12 cellular contexts compared by ENCODE assay signal in the genomic region with DNA sequence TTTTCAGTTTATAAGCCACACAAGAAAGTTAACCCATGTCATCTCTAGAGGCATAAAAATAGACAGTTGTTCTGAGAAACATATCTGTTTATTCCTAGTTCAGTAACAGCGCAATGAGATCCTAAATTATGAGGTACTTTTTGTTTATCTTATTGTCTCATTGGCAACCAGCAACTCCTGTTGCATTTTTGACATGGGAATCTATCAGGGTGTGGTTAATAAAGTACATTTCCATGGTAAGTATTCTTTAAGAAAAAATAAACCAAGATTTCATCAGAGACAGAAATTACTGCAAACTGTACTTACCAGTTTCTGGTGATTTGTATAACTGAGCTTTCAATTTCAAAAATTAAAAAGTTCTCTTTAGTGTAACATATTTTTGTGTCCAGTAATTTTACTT. TPM values are rescaled to one million over a fixed set of nuclear protein-coding genes. Genes with fewer than 3 reads are reported as not detected.
DNase-seq lines count a peak whose midpoint lies in the region; ATAC-seq, FAIRE-seq and TF ChIP-seq lines count a peak whose summit lies in the region.
"Had no signal": no experiment of that assay in that cellular context is flagged by ENCODE, and none has a peak within 500 bp of the region (broad histone marks: within the 10 kb centered on the region; RNA-seq: fewer than 3 reads in every experiment).

No MANE protein-coding gene starts in this region.

- no peaks in the 10 kb centered on the region for H3K9me3 Mint-ChIP-seq in activated naive CD4-positive, alpha-beta T cell treated with anti-CD3 and anti-CD28 coated beads, Interleukin-2, amount 10 ng/mL, durations not matched to agents 7 days and 5 days

- BruUV-seq in K562 (replicated peaks; lab: Mats Ljungman, UMichigan): no TSS peak

- H3K4me3 ChIP-seq in right atrium auricular region (peak overlapping the region in 1 of 2 donors; percentile 13), K562 (no peak overlapping the region), lung (no peak overlapping the region), vagina (peak overlapping the region in 1 of 2 donors; percentile 3)
- H3K4me3 ChIP-seq: smooth muscle cell had no signal

- intact Hi-C loops in Right ventricle myocardium inferior (cut with DNase I): no loop called here
- intact Hi-C loops in K562 (cut with micrococcal nuclease): no loop called here
- intact Hi-C loops in vagina (cut with DNase I): no loop called here

- no peaks in the 10 kb centered on the region for H3K9me3 ChIP-seq in right atrium auricular region
- H3K9me3 ChIP-seq in K562 (replicated peaks; ENCODE audit: control insufficient read depth, insufficient read depth, low read depth, low read length): no peaks in the 10 kb centered on the region
- H3K9me3 ChIP-seq in lung (ENCODE audit: control insufficient read depth in 2 of 2, insufficient read depth in 1 of 2, low read length in 1 of 2): no peaks in the 10 kb centered on the region
- H3K9me3 ChIP-seq in vagina: no peaks in the 10 kb centered on the region

- CTCF ChIA-PET in K562 (lab: Yijun Ruan, JAX; ENCODE audit: low intra/inter-chr PET ratio): no interaction called here
- CTCF ChIA-PET in activated naive CD4-positive, alpha-beta T cell treated with anti-CD3 and anti-CD28 coated beads, Interleukin-2, amount 10 ng/mL, durations not matched to agents 7 days and 5 days (lab: Charles Lee): no interaction called here

- TF ChIP-seq CTCF in right atrium auricular region (IDR thresholded peaks at IDR 0.05) (no peak), K562 (IDR thresholded peaks at IDR 0.05 in 2 of 3, conservative IDR thresholded peaks at IDR 0.05 in 1 of 3; ENCODE audit: insufficient read depth in 2 of 3, low read depth in 1 of 3, low read length in 3 of 3) (no peak), lung (IDR thresholded peaks at IDR 0.05; ENCODE audit: control extremely low read depth, extremely low read depth) (no peak), vagina (IDR thresholded peaks at IDR 0.05) (no peak)

- peaks cover 85% of the 10 kb centered on the region for H3K4me1 Mint-ChIP-seq in activated naive CD4-positive, alpha-beta T cell treated with anti-CD3 and anti-CD28 coated beads, Interleukin-2, amount 10 ng/mL, durations not matched to agents 7 days and 5 days

- DNase-seq in right atrium auricular region (ENCODE audit: low spot score) (no peak), Right ventricle myocardium inferior (ENCODE audit: missing footprints) (no peak), K562 (ENCODE audit: extremely low read depth in 1 of 4, low spot score in 3 of 4) (no peak), lung (ENCODE audit: low spot score) (no peak), vagina (ENCODE audit: extremely low spot score in 2 of 2) (no peak), COR-L47 (lab: John Stamatoyannopoulos, UW) (no peak)
- DNase-seq in central memory CD4-positive, alpha-beta T cell: no peak
- DNase-seq in activated naive CD4-positive, alpha-beta T cell treated with anti-CD3 and anti-CD28 coated beads, Interleukin-2, amount 10 ng/mL, durations not matched to agents 7 days and 5 days: no peak
- DNase-seq: AML-193; foreskin fibroblast; stimulated activated CD8-positive, alpha-beta memory T cell treated with anti-CD3 and anti-CD28 coated beads, Interleukin-4, amount 100 ng/mL, for 48 hours had no signal

- TF ChIP-seq POLR2A in K562 (conservative IDR thresholded peaks at IDR 0.05): no peak
- no peak for TF ChIP-seq POLR2A in vagina (IDR thresholded peaks at IDR 0.05)

- in situ Hi-C loops in K562 (cut with MboI): no loop called here

- no peaks in the 10 kb centered on the region for H3K9me1 ChIP-seq in K562 (ENCODE audit: control insufficient read depth, insufficient read depth, low read length)

- no peak overlapping the region for H3K9ac ChIP-seq in K562 (ENCODE audit: insufficient read depth in 1 of 2, low read depth in 2 of 2, low read length in 2 of 2)

- H3K27ac ChIP-seq in right atrium auricular region (peak overlapping the region; percentile 38 to 43), K562 (ENCODE audit: extremely low read depth, low read depth, low read length) (no peak overlapping the region), lung (ENCODE audit: low read depth in 1 of 2, low read length in 1 of 2) (no peak overlapping the region), vagina (peak overlapping the region; percentile 38)

- no peaks in the 10 kb centered on the region for H3K27me3 Mint-ChIP-seq in activated naive CD4-positive, alpha-beta T cell treated with anti-CD3 and anti-CD28 coated beads, Interleukin-2, amount 10 ng/mL, durations not matched to agents 7 days and 5 days

- POLR2A ChIA-PET in K562 (lab: Yijun Ruan, JAX): no interaction called here

- 15% methylated on average over 1 of the region's 1 CpG for WGBS in K562 (ENCODE audit: insufficient coverage, low coverage, missing lambda C conversion rate)
- 54 to 80% methylated on average over 1 of the region's 1 CpG for WGBS in lung, 2 donors

- H3K36me3 ChIP-seq in right atrium auricular region (no peaks in the 10 kb centered on the region), K562 (ENCODE audit: control insufficient read depth, insufficient read depth, low read length) (no peaks in the 10 kb centered on the region), lung (ENCODE audit: control insufficient read depth in 2 of 2, insufficient read depth in 2 of 2, low read length in 2 of 2) (peaks cover 0 to 2% of the 10 kb centered on the region in 2 donors), vagina (peaks cover 0 to 5% of the 10 kb centered on the region in 2 donors)

- H3K27ac Mint-ChIP-seq in activated naive CD4-positive, alpha-beta T cell treated with anti-CD3 and anti-CD28 coated beads, Interleukin-2, amount 10 ng/mL, durations not matched to agents 7 days and 5 days: no peak overlapping the region

- no peak for TF ChIP-seq RAD21 in K562 (CRISPR knock-in tag; conservative IDR thresholded peaks at IDR 0.05 in 1 of 2, IDR thresholded peaks at IDR 0.05 in 1 of 2)

- no peak overlapping the region for H2AFZ ChIP-seq in K562 (ENCODE audit: low read depth, low read length)

- no peaks in the 10 kb centered on the region for H4K20me1 ChIP-seq in K562 (replicated peaks; ENCODE audit: control insufficient read depth, insufficient read depth, low read length)

- ATAC-seq in Right ventricle myocardium inferior: no peak
- no peak for ATAC-seq in K562
- peak; percentile 14 for ATAC-seq in lung (ENCODE audit: insufficient read depth, low FRiP score)

- H3K4me2 ChIP-seq in K562 (ENCODE audit: insufficient read depth, low read length): no peak overlapping the region
- H3K4me2 ChIP-seq: smooth muscle cell had no signal

- H3K79me2 ChIP-seq in K562 (ENCODE audit: control insufficient read depth, insufficient read depth, low read length): no peaks in the 10 kb centered on the region

- H3K36me3 Mint-ChIP-seq in activated naive CD4-positive, alpha-beta T cell treated with anti-CD3 and anti-CD28 coated beads, Interleukin-2, amount 10 ng/mL, durations not matched to agents 7 days and 5 days: peaks cover 47% of the 10 kb centered on the region

- no peak for FAIRE-seq in K562 (lab: Jason Lieb, UNC)

- H3K4me1 ChIP-seq in right atrium auricular region (peaks cover 0 to 31% of the 10 kb centered on the region in 2 donors), K562 (replicated peaks in 1 of 2; ENCODE audit: control insufficient read depth in 2 of 2, insufficient read depth in 2 of 2, low read length in 2 of 2) (no peaks in the 10 kb centered on the region), lung (ENCODE audit: control insufficient read depth in 2 of 2, insufficient read depth in 2 of 2, low read length in 2 of 2) (peaks cover 3 to 6% of the 10 kb centered on the region in 2 donors), vagina (peaks cover 61% of the 10 kb centered on the region)

- TF ChIP-seq EP300 in K562 (IDR thresholded peaks at IDR 0.05; ENCODE audit: low read length): no peak

- H3K4me3 Mint-ChIP-seq in activated naive CD4-positive, alpha-beta T cell treated with anti-CD3 and anti-CD28 coated beads, Interleukin-2, amount 10 ng/mL, durations not matched to agents 7 days and 5 days: no peak overlapping the region

- no peaks in the 10 kb centered on the region for H3K27me3 ChIP-seq in right atrium auricular region
- H3K27me3 ChIP-seq in K562 (ENCODE audit: control insufficient read depth in 2 of 2, insufficient read depth in 2 of 2, low read length in 2 of 2): no peaks in the 10 kb centered on the region
- no peaks in the 10 kb centered on the region for H3K27me3 ChIP-seq in lung (ENCODE audit: control insufficient read depth, insufficient read depth)
- no peaks in the 10 kb centered on the region for H3K27me3 ChIP-seq in vagina

RNA-seq across cellular contexts. Expression of a gene that starts 9.0 kb away (rescaled TPM):
- total RNA-seq in right atrium auricular region (10 to 100 TPM in 1 of 2 donors, 1 to 10 TPM in 1; 8.0 to 12.2 TPM), Right ventricle myocardium inferior (4.7 TPM), K562 (2014; rRNA removed) (0.20 and 0.41 TPM in 2 replicates), K562 (2014; rRNA removed; fragmentation: Illumina TruSeq; extraction: Trizol) (0.62 and 0.64 TPM in 2 replicates), K562 (2015; rRNA removed; fragmentation: Illumina TruSeq; extraction: Trizol) (0.11 and 0.29 TPM in 2 replicates), K562 (2021) (0.36 and 0.55 TPM in 2 replicates), lung (10 to 100 TPM; 35.1 to 74.7 TPM), vagina (41.0 TPM)
- 0.76 TPM in 1 of 2 replicates, not detected in the other for total RNA-seq in K562 (2011; cell fraction: chromatin; rRNA removed; ENCODE audit: low replicate concordance)
- not detected in 2 replicates for total RNA-seq in K562 (2011; cell fraction: nucleolus; rRNA removed)
- 1.2 TPM in 1 of 2 replicates, not detected in the other for total RNA-seq in K562 (2011; cell fraction: nucleoplasm; rRNA removed)
- polyA plus RNA-seq in K562 (2011; rRNA removed) (0.08 and 0.11 TPM in 2 replicates), K562 (2014; fragmentation: Illumina TruSeq; extraction: Trizol) (0.37 and 0.68 TPM in 2 replicates), K562 (2014; fragmentation: Nextera tagmentation; extraction: Ambion mirVana) (under 1 TPM; 0.10 to 0.34 TPM), K562 (2014; rRNA removed) (0.56 TPM in 1 of 2 replicates, not detected in the other), lung (10 to 100 TPM; 10.5 to 37.5 TPM)
- 0.04 TPM in 1 of 2 replicates, not detected in the other for polyA plus RNA-seq in K562 (2011; cell fraction: cytosol; rRNA removed)
- polyA plus RNA-seq in K562 (2011; cell fraction: nucleus; rRNA removed): not detected in 2 replicates
- polyA plus RNA-seq in K562 (2012): 0.42 and 0.91 TPM in 2 replicates
- polyA minus RNA-seq in K562 (2011; rRNA and poly(A)+ RNA removed): 0.67 TPM in 1 of 2 replicates, not detected in the other
- polyA minus RNA-seq in K562 (2011; cell fraction: cytosol; rRNA and poly(A)+ RNA removed): not detected in 2 replicates
- polyA minus RNA-seq in K562 (2011; cell fraction: nucleus; rRNA and poly(A)+ RNA removed): not detected in 2 replicates

RNA-seq across cellular contexts. Expression of a gene that starts 47.1 kb away (rescaled TPM):
- total RNA-seq in right atrium auricular region: 1,000 to 10,000 TPM in 1 of 2 donors, 100 to 1,000 TPM in 1; 934 to 1,936 TPM
- 75.2 TPM for total RNA-seq in Right ventricle myocardium inferior
- total RNA-seq in K562 (2011; cell fraction: chromatin; rRNA removed; ENCODE audit: low replicate concordance): not detected in 2 replicates
- not detected in 2 replicates for total RNA-seq in K562 (2011; cell fraction: nucleolus; rRNA removed)
- total RNA-seq in K562 (2011; cell fraction: nucleoplasm; rRNA removed): not detected in 2 replicates
- 0.29 and 1.0 TPM in 2 replicates for total RNA-seq in K562 (2014; rRNA removed)
- 0.15 TPM in 1 of 2 replicates, not detected in the other for total RNA-seq in K562 (2014; rRNA removed; fragmentation: Illumina TruSeq; extraction: Trizol)
- total RNA-seq in K562 (2015; rRNA removed; fragmentation: Illumina TruSeq; extraction: Trizol): 0.22 and 0.30 TPM in 2 replicates
- total RNA-seq in K562 (2021): 0.60 and 1.4 TPM in 2 replicates
- polyA plus RNA-seq in K562 (2011; rRNA removed): not detected in 2 replicates
- polyA plus RNA-seq in K562 (2011; cell fraction: cytosol; rRNA removed): 0.03 TPM in 1 of 2 replicates, not detected in the other
- not detected in 2 replicates for polyA plus RNA-seq in K562 (2011; cell fraction: nucleus; rRNA removed)
- 0.74 and 1.1 TPM in 2 replicates for polyA plus RNA-seq in K562 (2012)
- polyA plus RNA-seq in K562 (2014; fragmentation: Illumina TruSeq; extraction: Trizol): 0.30 and 0.48 TPM in 2 replicates
- polyA plus RNA-seq in K562 (2014; fragmentation: Nextera tagmentation; extraction: Ambion mirVana): not detected
- 0.46 TPM in 1 of 2 replicates, not detected in the other for polyA plus RNA-seq in K562 (2014; rRNA removed)
- not detected in 2 replicates for polyA minus RNA-seq in K562 (2011; rRNA and poly(A)+ RNA removed)
- not detected in 2 replicates for polyA minus RNA-seq in K562 (2011; cell fraction: cytosol; rRNA and poly(A)+ RNA removed)
- 0.27 TPM in 1 of 2 replicates, not detected in the other for polyA minus RNA-seq in K562 (2011; cell fraction: nucleus; rRNA and poly(A)+ RNA removed)
- 100 to 1,000 TPM; 291 to 485 TPM for total RNA-seq in lung
- 100 to 1,000 TPM; 186 to 206 TPM for polyA plus RNA-seq in lung
- total RNA-seq in vagina: 1,162 TPM

Comparison
In these comparisons a context has a peak if more than half of its experiments do, and no peak if none do; other contexts are left out.
1. H3K27ac ChIP-seq: peak in right atrium auricular region (2 of 2) and vagina (single experiment); none in K562 (single experiment) and lung (0 of 2).
2. RNA of a gene that starts 47.1 kb away (total RNA-seq): 934 to 1,936 TPM in right atrium auricular region, 1,162 TPM in vagina (single experiment), 291 to 485 TPM in lung and 75.2 TPM in Right ventricle myocardium inferior (single experiment); 0.15 to 1.4 TPM in K562; every median in the first group is over 10 times any median in the second.